ENCODE assay signal across 18 cellular contexts in the genomic region with DNA sequence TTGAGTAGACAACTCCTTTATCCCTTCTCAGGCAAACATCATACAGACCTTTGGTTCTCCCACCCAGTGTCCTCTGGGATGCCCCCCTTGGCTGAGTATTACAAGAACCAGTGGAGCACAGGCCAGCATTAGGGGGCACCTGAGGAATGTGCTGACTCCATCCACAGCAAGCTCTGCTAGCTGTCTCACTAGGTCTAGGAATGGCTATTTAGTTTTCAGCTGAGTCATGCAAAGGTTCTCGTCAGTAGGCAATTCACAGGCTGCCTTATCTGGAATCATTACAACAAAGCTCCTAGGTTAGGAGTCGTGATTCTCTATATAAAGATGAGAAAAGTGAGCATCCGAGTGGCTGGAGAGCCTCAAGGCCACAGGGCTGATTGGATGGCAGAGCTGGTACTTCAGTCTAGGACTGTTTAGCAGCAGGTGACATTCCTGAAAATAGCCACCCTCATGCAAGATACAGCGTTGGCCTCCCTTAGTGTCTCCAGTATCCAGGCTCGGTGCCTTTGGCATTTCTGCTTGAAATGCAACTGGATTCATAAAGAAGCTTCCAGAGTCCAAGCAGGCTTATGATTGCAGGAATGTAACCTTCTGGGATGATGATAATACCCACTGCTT.
DNase-seq lines count a peak whose midpoint lies in the region; ATAC-seq and TF ChIP-seq lines count a peak whose summit lies in the region.
"Had no signal": no experiment of that assay in that cellular context is flagged by ENCODE, and none has a peak within 500 bp of the region (broad histone marks: within the 10 kb centered on the region; RNA-seq: fewer than 3 reads in every experiment).

No MANE protein-coding gene starts in this region.

- no peak overlapping the region for H2BK20ac ChIP-seq in H9 (ENCODE audit: low read depth, low read length, poor library complexity, severe bottlenecking)

- WGBS in H9 (ENCODE audit: extremely low coverage, insufficient read length, low lambda C conversion rate): no CpG with 5 or more reads among the region's 5 CpGs

- H3K36me3 ChIP-seq in Panc1 (ENCODE audit: control insufficient read depth, insufficient read depth, low read length) (no peaks in the 10 kb centered on the region), left lung (no peaks in the 10 kb centered on the region)
- H3K36me3 ChIP-seq: sigmoid colon, upper lobe of right lung had no signal

- peak; percentile 34; the same call in 1 of the 2 replicates for ATAC-seq in Panc1
- ATAC-seq in left lung: no peak
- ATAC-seq: esophagus mucosa, T-helper 17 cell, upper lobe of right lung had no signal

- H2AFZ ChIP-seq in H9 (ENCODE audit: low read length): no peak overlapping the region

- no peak overlapping the region for H3K4ac ChIP-seq in H9 (ENCODE audit: low read depth, low read length)

- H4K8ac ChIP-seq in H9 (replicated peaks; ENCODE audit: insufficient read length, low read depth, low read length): no peak overlapping the region

- H3K27me3 Mint-ChIP-seq in H9 (ENCODE audit: low read depth): no peaks in the 10 kb centered on the region
- H3K27me3 Mint-ChIP-seq in progenitor cell of endocrine pancreas: peaks cover 3% of the 10 kb centered on the region
- H3K27me3 Mint-ChIP-seq: activated naive CD8-positive, alpha-beta T cell treated with anti-CD3 and anti-CD28 coated beads for 36 hours had no signal

- CTCF ChIA-PET in Panc1 (lab: Charles Lee): interaction anchor here (0.7 kb wide), 1 partner anchor 28 kb away, joined by 3 read pairs; no protein-coding TSS in a partner anchor

- H3K14ac ChIP-seq in H9 (ENCODE audit: insufficient read depth, low read length): no peak overlapping the region

- H2BK120ac ChIP-seq in H9 (ENCODE audit: low read depth, low read length, poor library complexity, severe bottlenecking): no peak overlapping the region

- no peak overlapping the region for H3K56ac ChIP-seq in H9 (ENCODE audit: insufficient read length, low read depth, low read length)

- no peak overlapping the region for H3T11ph ChIP-seq in H9 (ENCODE audit: low read length)

- no peak overlapping the region for H4K91ac ChIP-seq in H9 (ENCODE audit: insufficient read length, low read depth, low read length)

- in situ Hi-C loops in Panc1 (cut with HindIII; ENCODE audit: low pct_unique_long_range_greater_than_20kb, low sequenced_read_pairs): no loop called here

- H2BK15ac ChIP-seq in H9 (ENCODE audit: low read depth, low read length): no peak overlapping the region

- H3K4me1 ChIP-seq in H9 (ENCODE audit: insufficient read depth, low read length) (peaks cover 28% of the 10 kb centered on the region; the same call in 1 of the 2 replicates), Panc1 (ENCODE audit: control insufficient read depth, insufficient read depth, low read length) (no peaks in the 10 kb centered on the region), left lung (no peaks in the 10 kb centered on the region)
- H3K4me1 ChIP-seq: sigmoid colon, upper lobe of right lung had no signal

- no peak overlapping the region for H3K4me3 Mint-ChIP-seq in H9
- H3K4me3 Mint-ChIP-seq in progenitor cell of endocrine pancreas (ENCODE audit: low read depth): no peak overlapping the region
- H3K4me3 Mint-ChIP-seq: activated naive CD8-positive, alpha-beta T cell treated with anti-CD3 and anti-CD28 coated beads for 36 hours; CD4-positive, alpha-beta memory T cell; nephron; T-helper 17 cell had no signal

- H3K9me3 Mint-ChIP-seq in H9: no peaks in the 10 kb centered on the region; a peak in 1 of 5 replicates
- no peaks in the 10 kb centered on the region for H3K9me3 Mint-ChIP-seq in progenitor cell of endocrine pancreas (ENCODE audit: low read depth)
- H3K9me3 Mint-ChIP-seq: activated naive CD8-positive, alpha-beta T cell treated with anti-CD3 and anti-CD28 coated beads for 36 hours; CD4-positive, alpha-beta memory T cell; nephron had no signal

- peaks cover 1 to 5% (median 4%) of the 10 kb centered on the region in 3 experiments; a peak in 4 of 7 replicates for H3K36me3 Mint-ChIP-seq in H9 (ENCODE audit: insufficient read depth in 1 of 3, low read depth in 3 of 3)
- no peaks in the 10 kb centered on the region for H3K36me3 Mint-ChIP-seq in progenitor cell of endocrine pancreas (ENCODE audit: insufficient read depth)
- H3K36me3 Mint-ChIP-seq: CD4-positive, alpha-beta memory T cell had no signal

- no peak overlapping the region for H3K18ac ChIP-seq in H9 (ENCODE audit: insufficient read length, low read depth, low read length)

- peaks cover 63 to 74% of the 10 kb centered on the region in 2 experiments for H3K4me1 Mint-ChIP-seq in H9
- peaks cover 8% of the 10 kb centered on the region for H3K4me1 Mint-ChIP-seq in progenitor cell of endocrine pancreas (ENCODE audit: low read depth)
- H3K4me1 Mint-ChIP-seq: CD4-positive, alpha-beta memory T cell; nephron; T-helper 17 cell had no signal

- H3K79me2 ChIP-seq in H9 (ENCODE audit: insufficient read depth, low read length): no peaks in the 10 kb centered on the region

- no peak overlapping the region for H2BK5ac ChIP-seq in H9 (ENCODE audit: insufficient read length, low read length)

- H2AK5ac ChIP-seq in H9 (ENCODE audit: insufficient read length, low read length): no peak overlapping the region

- H3K9me3 ChIP-seq in H9 (ENCODE audit: control insufficient read depth, low read depth, low read length): no peaks in the 10 kb centered on the region
- H3K9me3 ChIP-seq in Panc1 (ENCODE audit: control insufficient read depth, insufficient read depth, low read depth, low read length): no peaks in the 10 kb centered on the region
- no peaks in the 10 kb centered on the region for H3K9me3 ChIP-seq in left lung
- H3K9me3 ChIP-seq: sigmoid colon, upper lobe of right lung had no signal

- no peak overlapping the region for H3K27ac ChIP-seq in H9 (ENCODE audit: insufficient read length, low read depth, low read length)
- H3K27ac ChIP-seq in Panc1 (ENCODE audit: low read length): no peak overlapping the region
- no peak overlapping the region for H3K27ac ChIP-seq in left lung
- H3K27ac ChIP-seq: coronary artery, sigmoid colon, upper lobe of right lung had no signal

- no peaks in the 10 kb centered on the region for H4K20me1 ChIP-seq in H9 (ENCODE audit: control insufficient read depth, insufficient read depth, insufficient read length)

- no peak overlapping the region for H3K9ac ChIP-seq in H9 (ENCODE audit: extremely low read depth, insufficient read length, low read length)

- H2BK12ac ChIP-seq in H9 (ENCODE audit: insufficient read length, low read depth, low read length): no peak overlapping the region

- no peak overlapping the region for H3K4me3 ChIP-seq in Panc1 (ENCODE audit: low read depth in 2 of 2, low read length in 2 of 2)
- H3K4me3 ChIP-seq in left lung: no peak overlapping the region
- H3K4me3 ChIP-seq: coronary artery, sigmoid colon, upper lobe of right lung had no signal

- intact Hi-C loops in Panc1 (cut with micrococcal nuclease; ENCODE audit: unreplicated experiment): no loop called here
- intact Hi-C loops in left lung (cut with DNase I): no loop called here

- H3K27me3 ChIP-seq in H9 (ENCODE audit: insufficient read depth, low read length) (no peaks in the 10 kb centered on the region), Panc1 (ENCODE audit: control insufficient read depth, insufficient read depth, low read length) (no peaks in the 10 kb centered on the region), left lung (no peaks in the 10 kb centered on the region)
- H3K27me3 ChIP-seq: sigmoid colon, upper lobe of right lung had no signal

- H3K79me1 ChIP-seq in H9 (ENCODE audit: insufficient read depth, low read depth, low read length, poor library complexity, severe bottlenecking): no peaks in the 10 kb centered on the region

- no TSS peak for BruUV-seq in Panc1 (replicated peaks; lab: Mats Ljungman, UMichigan)

- H3K27ac Mint-ChIP-seq in H9 (peak overlapping the region; percentile 70 to 89 (median 86); a peak in 6 of 7 replicates), progenitor cell of endocrine pancreas (peak overlapping the region; percentile 51)
- H3K27ac Mint-ChIP-seq: activated naive CD8-positive, alpha-beta T cell treated with anti-CD3 and anti-CD28 coated beads for 36 hours; CD4-positive, alpha-beta memory T cell; nephron; T-helper 17 cell had no signal

- no peaks in the 10 kb centered on the region for H3K23me2 ChIP-seq in H9 (ENCODE audit: insufficient read length, low read depth, low read length, poor library complexity, severe bottlenecking)

- H4K5ac ChIP-seq in H9 (ENCODE audit: insufficient read length, low read depth, low read length): no peak overlapping the region

- TF ChIP-seq CTCF in H9 (conservative IDR thresholded peaks at IDR 0.05) (no peak), Panc1 (IDR thresholded peaks at IDR 0.05) (no peak), progenitor cell of endocrine pancreas (IDR thresholded peaks at IDR 0.05; ENCODE audit: unreplicated experiment) (no peak), left lung (IDR thresholded peaks at IDR 0.05) (no peak)

- POLR2A ChIA-PET in Panc1 (lab: Charles Lee): no interaction called here

- H3K4me2 ChIP-seq in H9 (ENCODE audit: insufficient read depth, insufficient read length, low read length): no peak overlapping the region

- H3K23ac ChIP-seq in H9 (ENCODE audit: insufficient read length, low read depth, low read length): no peak overlapping the region

- DNase-seq in H9 (peak; percentile 34), Panc1 (ENCODE audit: low read depth, low spot score) (no peak), fibroblast of peridontal ligament (ENCODE audit: extremely low read depth) (peak; percentile 6), progenitor cell of endocrine pancreas (ENCODE audit: low spot score, unreplicated experiment) (no peak), left lung (no peak), cerebellar nuclear complex (lab: John Stamatoyannopoulos, UW) (no peak), NCI-H2227 treated with DMSO at 0.1 percent for 48 hours (lab: John Stamatoyannopoulos, UW) (no peak)
- DNase-seq: activated naive CD8-positive, alpha-beta T cell treated with anti-CD3 and anti-CD28 coated beads for 36 hours; CD4-positive, alpha-beta memory T cell; hypothalamus; NCI-H510A; sigmoid colon; stimulated activated naive CD4-positive, alpha-beta T cell treated with Interleukin-2 at 50 U/mL for 16 hours; T-helper 17 cell; upper lobe of right lung had no signal

Comparison
In these comparisons a context has a peak if more than half of its experiments do, and no peak if none do; other contexts are left out.
1. DNase-seq: peak in H9 (single experiment) and fibroblast of peridontal ligament (single experiment); none in Panc1 (single experiment), progenitor cell of endocrine pancreas (single experiment), left lung (0 of 2), cerebellar nuclear complex (0 of 2) and NCI-H2227 treated with DMSO at 0.1 percent for 48 hours (single experiment).